In genomic region chr16:72856797-72857196, GRCh38 we compare ENCODE assay signal across 9 cellular contexts.
DNase-seq lines count a peak whose midpoint lies in the region; ATAC-seq, FAIRE-seq and TF ChIP-seq lines count a peak whose summit lies in the region.
"Had no signal": no experiment of that assay in that cellular context is flagged by ENCODE, and none has a peak within 500 bp of the region (broad histone marks: within the 10 kb centered on the region; RNA-seq: fewer than 3 reads in every experiment).

No MANE protein-coding gene starts in this region.

- POLR2A ChIA-PET in CD8-positive, alpha-beta T cell (lab: Charles Lee) = no interaction called here
- POLR2A ChIA-PET in RWPE1 (lab: Yijun Ruan, JAX; ENCODE audit: low non-redundant PET) = no interaction called here

- intact Hi-C loops in CD8-positive, alpha-beta T cell (cut with DNase I, micrococcal nuclease) = loop anchor here in 1 of 2 experiments (5.0 kb wide), 1 partner anchor 729 kb away; no protein-coding TSS in a partner anchor

- H3K27ac ChIP-seq in CD8-positive, alpha-beta T cell (ENCODE audit: low read depth, low read length) = no peak overlapping the region
- H3K27ac ChIP-seq in RWPE1 = no peak overlapping the region
- no peak overlapping the region for H3K27ac ChIP-seq in hepatocyte

- no peak overlapping the region for H3K4me3 ChIP-seq in CD8-positive, alpha-beta T cell (ENCODE audit: low read depth, low read length)
- H3K4me3 ChIP-seq in hepatocyte = no peak overlapping the region

- no peaks in the 10 kb centered on the region for H3K9me3 Mint-ChIP-seq in CD8-positive, alpha-beta T cell

- no peak for DNase-seq in CD8-positive, alpha-beta T cell
- no peak for DNase-seq in GM18507 (ENCODE audit: extremely low spot score, insufficient read length, low read depth)
- peak; percentile 20 for DNase-seq in RWPE1 (ENCODE audit: low spot score)
- DNase-seq in hepatocyte (ENCODE audit: low spot score) = peak; percentile 32
- no peak for DNase-seq in activated CD8-positive, alpha-beta memory T cell treated with anti-CD3 and anti-CD28 coated beads, Interleukin-2, amount 50 U/mL, for 4 hours
- no peak for DNase-seq in NOMO-1 treated with DMSO at 0.1 percent for 48 hours (lab: John Stamatoyannopoulos, UW; ENCODE audit: unreplicated experiment)
- DNase-seq: GOT3 had no signal

- FAIRE-seq in GM18507 (lab: Jason Lieb, UNC) = peak; percentile 33

- H3K36me3 ChIP-seq in CD8-positive, alpha-beta T cell (ENCODE audit: insufficient read depth, low read length) = no peaks in the 10 kb centered on the region
- H3K36me3 ChIP-seq in hepatocyte (replicated peaks; ENCODE audit: insufficient read depth, low read depth) = no peaks in the 10 kb centered on the region

- H3K4me1 Mint-ChIP-seq in CD8-positive, alpha-beta T cell (ENCODE audit: low read depth) = no peaks in the 10 kb centered on the region

- CTCF ChIA-PET in CD8-positive, alpha-beta T cell (lab: Charles Lee) = interaction anchor here (0.9 to 2.3 kb wide), 4 partner anchors 23 to 732 kb away, joined by 3 to 11 read pairs (median 4); no protein-coding TSS in a partner anchor
- CTCF ChIA-PET in RWPE1 (lab: Yijun Ruan, JAX) = interaction anchor here (1.2 kb wide), 1 partner anchor 27 kb away, joined by 8 read pairs; no protein-coding TSS in a partner anchor

- no peak for ATAC-seq in CD8-positive, alpha-beta T cell
- no peak for ATAC-seq in HG03469 (IDR thresholded peaks at IDR 0.05; ENCODE audit: unreplicated experiment)
- no peak for ATAC-seq in HG02970 (IDR thresholded peaks at IDR 0.05; ENCODE audit: low FRiP score, unreplicated experiment)

- H3K27me3 Mint-ChIP-seq in CD8-positive, alpha-beta T cell (ENCODE audit: low read depth) = peaks cover 5% of the 10 kb centered on the region

- WGBS in hepatocyte (ENCODE audit: low lambda C conversion rate, missing lambda C conversion rate) = 52% methylated on average over 1 of the region's 1 CpG

- H3K4me1 ChIP-seq in CD8-positive, alpha-beta T cell (ENCODE audit: insufficient read depth, low read length) = no peaks in the 10 kb centered on the region
- H3K4me1 ChIP-seq in hepatocyte (ENCODE audit: insufficient read depth) = peaks cover 16% of the 10 kb centered on the region

- H4K20me1 ChIP-seq in hepatocyte (ENCODE audit: insufficient read depth, poor library complexity, severe bottlenecking) = no peaks in the 10 kb centered on the region

- H2AFZ ChIP-seq in hepatocyte = no peak overlapping the region

- H3K9me2 ChIP-seq in hepatocyte (replicated peaks; ENCODE audit: insufficient read depth) = no peaks in the 10 kb centered on the region

- H3K27me3 ChIP-seq in CD8-positive, alpha-beta T cell (ENCODE audit: insufficient read depth, low read length) = no peaks in the 10 kb centered on the region
- no peaks in the 10 kb centered on the region for H3K27me3 ChIP-seq in hepatocyte

- H3K27ac Mint-ChIP-seq in CD8-positive, alpha-beta T cell = no peak overlapping the region

- peak; percentile 14 for TF ChIP-seq CTCF in CD8-positive, alpha-beta T cell (IDR thresholded peaks at IDR 0.05)
- TF ChIP-seq CTCF in RWPE1 (conservative IDR thresholded peaks at IDR 0.05; ENCODE audit: low read depth) (no peak), hepatocyte (IDR thresholded peaks at IDR 0.05; ENCODE audit: poor library complexity) (peak; percentile 24)

- H3K4me2 ChIP-seq in hepatocyte = no peak overlapping the region

- H3K9me3 ChIP-seq in CD8-positive, alpha-beta T cell (ENCODE audit: low read length) = no peaks in the 10 kb centered on the region
- H3K9me3 ChIP-seq in hepatocyte (ENCODE audit: low read depth) = no peaks in the 10 kb centered on the region

- no peak overlapping the region for H3K4me3 Mint-ChIP-seq in CD8-positive, alpha-beta T cell

- peaks cover 35% of the 10 kb centered on the region for H3K79me2 ChIP-seq in hepatocyte

- no peaks in the 10 kb centered on the region for H3K36me3 Mint-ChIP-seq in CD8-positive, alpha-beta T cell

Comparison
In these comparisons a context has a peak if more than half of its experiments do, and no peak if none do; other contexts are left out.
1. DNase-seq: peak in RWPE1 (single experiment) and hepatocyte (single experiment); none in CD8-positive, alpha-beta T cell (0 of 7), GM18507 (single experiment), activated CD8-positive, alpha-beta memory T cell treated with anti-CD3 and anti-CD28 coated beads, Interleukin-2, amount 50 U/mL, for 4 hours (single experiment) and NOMO-1 treated with DMSO at 0.1 percent for 48 hours (single experiment).